Comparison of ENCODE assay signal across 1 cellular context in the genomic region with DNA sequence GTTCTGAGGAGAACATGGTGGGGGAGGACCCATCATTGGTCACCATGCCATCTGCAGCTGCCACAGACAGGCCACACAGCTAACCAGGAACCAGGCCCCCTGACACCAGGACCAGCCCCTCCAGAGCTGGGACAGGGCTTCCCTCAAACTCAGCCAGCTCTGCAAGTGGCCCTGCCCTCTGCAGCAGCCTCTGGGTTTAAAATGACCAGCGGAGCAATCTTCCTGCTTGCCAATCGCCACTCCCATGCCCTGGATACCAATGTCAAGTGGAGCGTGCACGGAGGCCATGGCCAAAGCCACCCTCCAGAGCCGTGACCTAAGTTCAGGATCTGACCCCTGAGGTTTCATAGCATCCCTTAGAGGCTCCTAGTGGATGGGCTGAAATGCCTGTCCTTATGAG.
TF ChIP-seq lines count a peak whose summit lies in the region.

No MANE protein-coding gene starts in this region.

TF ChIP-seq in H1, 55 proteins besides CTCF, POLR2A, EP300 and RAD21:
- TF ChIP-seq HDAC6 (IDR thresholded peaks at IDR 0.05; ENCODE audit: low read depth, low read length), result no peak
